Comparison of ENCODE assay signal across 14 cellular contexts in genomic region chr13:69580255-69580654, GRCh38.
DNase-seq lines count a peak whose midpoint lies in the region; FAIRE-seq and TF ChIP-seq lines count a peak whose summit lies in the region.
"Had no signal": no experiment of that assay in that cellular context is flagged by ENCODE, and none has a peak within 500 bp of the region (broad histone marks: within the 10 kb centered on the region; RNA-seq: fewer than 3 reads in every experiment).

No MANE protein-coding gene starts in this region.

- peak overlapping the region; percentile 47 for H3K27ac ChIP-seq in mammary epithelial cell (ENCODE audit: insufficient read depth, low read depth, low read length)
- H3K27ac ChIP-seq in osteoblast (ENCODE audit: low read depth, low read length), result no peak overlapping the region
- no peak overlapping the region for H3K27ac ChIP-seq in effector memory CD4-positive, alpha-beta T cell (ENCODE audit: insufficient read depth, low read length, poor library complexity, severe bottlenecking)
- H3K27ac ChIP-seq: A549 had no signal

- in situ Hi-C loops in mammary epithelial cell (cut with MboI; ENCODE audit: low sequenced_read_pairs in 2 of 2), result no loop called here

- H3K4me2 ChIP-seq in mammary epithelial cell (ENCODE audit: insufficient read depth, low read depth, low read length), result no peak overlapping the region
- no peak overlapping the region for H3K4me2 ChIP-seq in osteoblast (ENCODE audit: insufficient read depth, low read length)
- H3K4me2 ChIP-seq: A549 had no signal

- dilution Hi-C loops in mammary epithelial cell (cut with HindIII; ENCODE audit: low sequenced_read_pairs), result no loop called here

- H2AFZ ChIP-seq in mammary epithelial cell (ENCODE audit: low read depth, low read length) (no peak overlapping the region), osteoblast (ENCODE audit: low read length) (no peak overlapping the region)

- H3K4me3 ChIP-seq in mammary epithelial cell (replicated peaks in 1 of 3; ENCODE audit: insufficient read depth in 1 of 3, low read depth in 2 of 3, low read length in 3 of 3), result no peak overlapping the region
- H3K4me3 ChIP-seq in bronchial epithelial cell (ENCODE audit: low read depth, low read length), result no peak overlapping the region
- no peak overlapping the region for H3K4me3 ChIP-seq in osteoblast (ENCODE audit: insufficient read depth, low read length)
- H3K4me3 ChIP-seq in effector memory CD4-positive, alpha-beta T cell (ENCODE audit: insufficient read depth, low read depth, low read length, poor library complexity, severe bottlenecking), result no peak overlapping the region
- H3K4me3 ChIP-seq: A549 had no signal

- H4K20me1 ChIP-seq in mammary epithelial cell (ENCODE audit: insufficient read depth, low read length) (no peaks in the 10 kb centered on the region), osteoblast (ENCODE audit: insufficient read depth, low read length) (no peaks in the 10 kb centered on the region)

- TF ChIP-seq CTCF in mammary epithelial cell (conservative IDR thresholded peaks at IDR 0.05 in 1 of 2, IDR thresholded peaks at IDR 0.05 in 1 of 2; ENCODE audit: extremely low read depth in 1 of 2, insufficient read depth in 1 of 2, low read depth in 1 of 2, low read length in 2 of 2) (no peak), MCF 10A (IDR thresholded peaks at IDR 0.05; ENCODE audit: unreplicated experiment) (no peak), bronchial epithelial cell (IDR thresholded peaks at IDR 0.05; ENCODE audit: insufficient read depth, low read length, severe bottlenecking) (no peak), osteoblast (IDR thresholded peaks at IDR 0.05; ENCODE audit: extremely low read depth, low read depth, low read length) (no peak)

- FAIRE-seq in bronchial epithelial cell (lab: Jason Lieb, UNC), result no peak
- FAIRE-seq: A549 had no signal

- H3K4me1 ChIP-seq in mammary epithelial cell (ENCODE audit: insufficient read depth, low read length) (peaks cover 4% of the 10 kb centered on the region), osteoblast (ENCODE audit: insufficient read depth, low read length) (no peaks in the 10 kb centered on the region)
- no peaks in the 10 kb centered on the region for H3K4me1 ChIP-seq in effector memory CD4-positive, alpha-beta T cell (ENCODE audit: control insufficient read depth, insufficient read depth, low read length, poor library complexity, severe bottlenecking)
- H3K4me1 ChIP-seq: A549 had no signal

- WGBS in mammary epithelial cell (ENCODE audit: low coverage, missing lambda C conversion rate), result 30% methylated on average over 2 of the region's 3 CpGs

- CTCF ChIA-PET in mammary epithelial cell (lab: Charles Lee; ENCODE audit: low non-redundant PET) (no interaction called here), MCF 10A (lab: Yijun Ruan, JAX) (interaction anchor here (2.5 kb wide), 1 partner anchor 15 kb away, joined by 11 read pairs; no protein-coding TSS in a partner anchor)

- H3K27me3 ChIP-seq in mammary epithelial cell (ENCODE audit: insufficient read depth, low read length) (no peaks in the 10 kb centered on the region), bronchial epithelial cell (ENCODE audit: control insufficient read depth, insufficient read depth, low read length) (no peaks in the 10 kb centered on the region), osteoblast (ENCODE audit: insufficient read depth, low read length) (no peaks in the 10 kb centered on the region)
- H3K27me3 ChIP-seq in effector memory CD4-positive, alpha-beta T cell (replicated peaks; ENCODE audit: control insufficient read depth, insufficient read depth, low read length, poor library complexity, severe bottlenecking), result no peaks in the 10 kb centered on the region

- no peak overlapping the region for H3K27ac Mint-ChIP-seq in MCF 10A (ENCODE audit: low read depth, unreplicated experiment)

- H3K79me2 ChIP-seq in mammary epithelial cell (ENCODE audit: insufficient read depth, low read length) (no peaks in the 10 kb centered on the region), osteoblast (ENCODE audit: insufficient read depth, low read length) (no peaks in the 10 kb centered on the region)

- POLR2A ChIA-PET in MCF 10A (lab: Yijun Ruan, JAX), result no interaction called here

- H3K27me3 Mint-ChIP-seq in MCF 10A (ENCODE audit: insufficient read depth, unreplicated experiment), result peaks cover 52% of the 10 kb centered on the region

- H3K36me3 ChIP-seq in mammary epithelial cell (ENCODE audit: insufficient read depth, low read length) (no peaks in the 10 kb centered on the region), bronchial epithelial cell (ENCODE audit: control insufficient read depth, insufficient read depth, low read length) (no peaks in the 10 kb centered on the region), osteoblast (ENCODE audit: insufficient read depth, low read length) (no peaks in the 10 kb centered on the region)
- H3K36me3 ChIP-seq in effector memory CD4-positive, alpha-beta T cell (ENCODE audit: control insufficient read depth, insufficient read depth, low read length), result no peaks in the 10 kb centered on the region

- no peaks in the 10 kb centered on the region for H3K9me3 Mint-ChIP-seq in MCF 10A (ENCODE audit: unreplicated experiment)
- H3K9me3 Mint-ChIP-seq: CD14-positive monocyte had no signal

- H3K9me3 ChIP-seq in mammary epithelial cell (replicated peaks; ENCODE audit: insufficient read depth, low read length) (no peaks in the 10 kb centered on the region), osteoblast (ENCODE audit: low read depth, low read length) (no peaks in the 10 kb centered on the region)
- no peaks in the 10 kb centered on the region for H3K9me3 ChIP-seq in effector memory CD4-positive, alpha-beta T cell (ENCODE audit: control insufficient read depth, low read length)
- H3K9me3 ChIP-seq: A549 had no signal

- BruUV-seq in mammary epithelial cell (replicated peaks; lab: Mats Ljungman, UMichigan) (no TSS peak), MCF 10A (replicated peaks; lab: Mats Ljungman, UMichigan) (no TSS peak)

- no peak overlapping the region for H3K9ac ChIP-seq in mammary epithelial cell (ENCODE audit: insufficient read depth, low read length)

- H3K36me3 Mint-ChIP-seq in MCF 10A (ENCODE audit: insufficient read depth, unreplicated experiment), result no peaks in the 10 kb centered on the region
- H3K36me3 Mint-ChIP-seq: CD14-positive monocyte had no signal

- DNase-seq in mammary epithelial cell (peak; percentile 80), MCF 10A (ENCODE audit: unreplicated experiment) (no peak), bronchial epithelial cell (ENCODE audit: low read depth) (peak; percentile 59), kidney tubule cell (ENCODE audit: low spot score) (peak; percentile 79), NCI-H2196 treated with DMSO at 0.1 percent for 48 hours (lab: John Stamatoyannopoulos, UW; ENCODE audit: unreplicated experiment) (no peak), osteoblast (ENCODE audit: insufficient read length, low spot score, missing footprints) (no peak)
- no peak for DNase-seq in effector memory CD4-positive, alpha-beta T cell
- DNase-seq: COR-L47, DMS153, HCEC 1CT, NCI-H1436 treated with DMSO at 0.1 percent for 48 hours, NCI-H526 had no signal

- intact Hi-C loops in mammary epithelial cell (cut with micrococcal nuclease), result loop anchor here (5.0 kb wide), 1 partner anchor 987 kb away; no protein-coding TSS in a partner anchor
- intact Hi-C loops in MCF 10A (cut with micrococcal nuclease), result no loop called here

- no peak overlapping the region for H3K4me3 Mint-ChIP-seq in MCF 10A (ENCODE audit: unreplicated experiment)
- H3K4me3 Mint-ChIP-seq: CD14-positive monocyte had no signal

- H3K4me1 Mint-ChIP-seq in MCF 10A (ENCODE audit: insufficient read depth, unreplicated experiment), result no peaks in the 10 kb centered on the region
- H3K4me1 Mint-ChIP-seq: CD14-positive monocyte had no signal

Comparison
In these comparisons a context has a peak if more than half of its experiments do, and no peak if none do; other contexts are left out.
1. DNase-seq: peak in mammary epithelial cell (single experiment), bronchial epithelial cell (single experiment) and kidney tubule cell (single experiment); none in MCF 10A (single experiment), NCI-H2196 treated with DMSO at 0.1 percent for 48 hours (single experiment), osteoblast (single experiment) and effector memory CD4-positive, alpha-beta T cell (0 of 3).